In the genomic region with DNA sequence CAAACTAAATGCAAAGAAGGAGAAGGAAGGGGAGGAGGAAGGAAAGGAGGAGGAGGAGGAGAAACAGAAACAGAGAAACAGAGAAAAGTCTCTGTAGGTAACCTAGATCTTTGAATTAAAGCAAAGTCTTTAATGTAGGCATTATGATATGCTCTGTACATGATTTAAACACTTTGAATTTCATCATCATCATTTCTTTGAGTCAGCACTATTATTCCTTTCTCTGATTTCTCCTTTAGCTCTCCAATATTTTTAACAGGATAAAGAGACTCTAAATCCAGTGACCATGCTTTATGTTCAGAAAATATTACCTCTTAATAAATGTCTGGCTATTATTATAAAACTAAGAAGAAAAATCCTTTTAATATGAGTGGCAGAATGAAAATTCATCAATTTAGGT, we compare ENCODE assay signal across 24 cellular contexts.
"Had no signal": no experiment of that assay in that cellular context is flagged by ENCODE, and none has a peak within 500 bp of the region (broad histone marks: within the 10 kb centered on the region; RNA-seq: fewer than 3 reads in every experiment).

No MANE protein-coding gene starts in this region.

- H3K9me3 ChIP-seq: esophagus squamous epithelium, prostate gland, right atrium auricular region, spleen, thoracic aorta, tibial nerve, upper lobe of left lung, uterus had no signal

- H3K9me3 Mint-ChIP-seq: memory B cell; naive B cell; natural killer cell treated with Interleukin-12 subunit alpha and Interleukin-12 subunit beta and Interleukin-15 and Interleukin-18, amount 100 ng/mL, for 72 hours; neural progenitor cell; stimulated activated naive B cell treated with anti-CD40 and anti-IgM and Interleukin-4, amounts not matched to agents 10 μg/mL and 1 μg/mL and 100 μg/mL, for 72 hours; stimulated activated naive CD8-positive, alpha-beta T cell treated with anti-CD3 and anti-CD28 coated beads, Interleukin-15, Interleukin-2, amounts not matched to agents 100 ng/mL and 50 ng/mL, for 24 hours had no signal

- ATAC-seq: natural killer cell treated with Interleukin-12 subunit alpha and Interleukin-12 subunit beta and Interleukin-15 and Interleukin-18, amount 100 ng/mL, for 72 hours; stimulated activated naive B cell treated with anti-CD40 and anti-IgM and Interleukin-4, amounts not matched to agents 10 μg/mL and 1 μg/mL and 100 μg/mL, for 72 hours had no signal

- H3K9ac ChIP-seq: neural progenitor cell had no signal

- H3K4me3 ChIP-seq: coronary artery, esophagus squamous epithelium, lung, neural progenitor cell, prostate gland, right atrium auricular region, skin epidermis, spleen, thoracic aorta, tibial nerve, upper lobe of left lung, uterus had no signal

- H3K4me1 ChIP-seq: esophagus squamous epithelium, neural progenitor cell, prostate gland, right atrium auricular region, tibial nerve, upper lobe of left lung, uterus had no signal

- H3K27me3 Mint-ChIP-seq: memory B cell; naive B cell; natural killer cell treated with Interleukin-12 subunit alpha and Interleukin-12 subunit beta and Interleukin-15 and Interleukin-18, amount 100 ng/mL, for 72 hours; stimulated activated naive B cell treated with anti-CD40 and anti-IgM and Interleukin-4, amounts not matched to agents 10 μg/mL and 1 μg/mL and 100 μg/mL, for 72 hours; stimulated activated naive CD8-positive, alpha-beta T cell treated with anti-CD3 and anti-CD28 coated beads, Interleukin-15, Interleukin-2, amounts not matched to agents 100 ng/mL and 50 ng/mL, for 24 hours had no signal

- H3K27ac ChIP-seq: coronary artery, esophagus squamous epithelium, neural progenitor cell, prostate gland, right atrium auricular region, skin epidermis, spleen, thoracic aorta, tibial nerve, upper lobe of left lung, uterus had no signal

- FAIRE-seq: endothelial cell of umbilical vein, frontal cortex, keratinocyte had no signal

- DNase-seq: dermis blood vessel endothelial cell; effector memory CD4-positive, alpha-beta T cell; esophagus squamous epithelium; head of caudate nucleus; naive B cell; nucleus accumbens; spleen; stimulated activated naive B cell treated with anti-CD40 and anti-IgM and Interleukin-4, amounts not matched to agents 10 μg/mL and 1 μg/mL and 100 μg/mL, for 72 hours; upper lobe of left lung; uterus had no signal

- H3K36me3 Mint-ChIP-seq: natural killer cell treated with Interleukin-12 subunit alpha and Interleukin-12 subunit beta and Interleukin-15 and Interleukin-18, amount 100 ng/mL, for 72 hours; neural progenitor cell had no signal

- H3K27ac Mint-ChIP-seq: memory B cell; natural killer cell treated with Interleukin-12 subunit alpha and Interleukin-12 subunit beta and Interleukin-15 and Interleukin-18, amount 100 ng/mL, for 72 hours; neural progenitor cell; stimulated activated naive B cell treated with anti-CD40 and anti-IgM and Interleukin-4, amounts not matched to agents 10 μg/mL and 1 μg/mL and 100 μg/mL, for 72 hours; stimulated activated naive CD8-positive, alpha-beta T cell treated with anti-CD3 and anti-CD28 coated beads, Interleukin-15, Interleukin-2, amounts not matched to agents 100 ng/mL and 50 ng/mL, for 24 hours had no signal

- H3K4me3 Mint-ChIP-seq: memory B cell; naive B cell; natural killer cell treated with Interleukin-12 subunit alpha and Interleukin-12 subunit beta and Interleukin-15 and Interleukin-18, amount 100 ng/mL, for 72 hours; neural progenitor cell; stimulated activated naive B cell treated with anti-CD40 and anti-IgM and Interleukin-4, amounts not matched to agents 10 μg/mL and 1 μg/mL and 100 μg/mL, for 72 hours; stimulated activated naive CD8-positive, alpha-beta T cell treated with anti-CD3 and anti-CD28 coated beads, Interleukin-15, Interleukin-2, amounts not matched to agents 100 ng/mL and 50 ng/mL, for 24 hours had no signal

- H3K27me3 ChIP-seq: esophagus squamous epithelium, neural progenitor cell, right atrium auricular region, spleen, tibial nerve, upper lobe of left lung, uterus had no signal

- H3K36me3 ChIP-seq: esophagus squamous epithelium, neural progenitor cell, prostate gland, right atrium auricular region, thoracic aorta, upper lobe of left lung, uterus had no signal
